ENCODE assay signal across 33 cellular contexts in genomic region chr9:124472770-124473169, GRCh38. TPM values are rescaled to one million over a fixed set of nuclear protein-coding genes. Genes with fewer than 3 reads are reported as not detected.
"Had no signal": no experiment of that assay in that cellular context is flagged by ENCODE, and none has a peak within 500 bp of the region (broad histone marks: within the 10 kb centered on the region; RNA-seq: fewer than 3 reads in every experiment).

No MANE protein-coding gene starts in this region.

- H3K4me1 Mint-ChIP-seq: immature natural killer cell; mesothelial cell of epicardium; natural killer cell; stimulated activated effector memory CD8-positive, alpha-beta T cell treated with anti-CD3 and anti-CD28 coated beads, Interleukin-12 subunit alpha, Interleukin-12 subunit beta, amount 100 ng/mL, for 72 hours had no signal

- DNase-seq: hypothalamus; immature natural killer cell; kidney; left colon; mesendoderm; naive B cell; natural killer cell; nephron progenitor cell; occipital lobe; retina; sigmoid colon; small intestine; spleen; stimulated activated CD4-positive, alpha-beta T cell treated with anti-CD3 and anti-CD28 coated beads, Interleukin-4, amount 100 ng/mL, for 24 hours; stimulated activated naive CD4-positive, alpha-beta T cell; tibial artery; uterus had no signal

- H3K4me3 ChIP-seq: left lung, lung, sigmoid colon, spleen, suprapubic skin, thoracic aorta, tibial artery, uterus had no signal

- H3K36me3 Mint-ChIP-seq: immature natural killer cell; mesothelial cell of epicardium; naive B cell; natural killer cell; stimulated activated effector memory CD8-positive, alpha-beta T cell treated with anti-CD3 and anti-CD28 coated beads, Interleukin-12 subunit alpha, Interleukin-12 subunit beta, amount 100 ng/mL, for 72 hours; type B pancreatic cell had no signal

- H3K27ac ChIP-seq: left lung, neutrophil, sigmoid colon, spleen, suprapubic skin, thoracic aorta, tibial artery, uterus had no signal

- H3K27ac Mint-ChIP-seq: immature natural killer cell; mesothelial cell of epicardium; natural killer cell; nephron progenitor cell; progenitor cell of endocrine pancreas; stimulated activated effector memory CD8-positive, alpha-beta T cell treated with anti-CD3 and anti-CD28 coated beads, Interleukin-12 subunit alpha, Interleukin-12 subunit beta, amount 100 ng/mL, for 72 hours; stimulated activated naive CD8-positive, alpha-beta T cell treated with anti-CD3 and anti-CD28 coated beads, Interleukin-15, Interleukin-2, amounts not matched to agents 100 ng/mL and 50 ng/mL, for 24 hours; type B pancreatic cell had no signal

- H3K4me1 ChIP-seq: uterus had no signal

- ATAC-seq: left colon; left lung; natural killer cell; right cardiac atrium; stimulated activated effector memory CD8-positive, alpha-beta T cell treated with anti-CD3 and anti-CD28 coated beads, Interleukin-12 subunit alpha, Interleukin-12 subunit beta, amount 100 ng/mL, for 72 hours had no signal

- H3K36me3 ChIP-seq: left lung, neutrophil, sigmoid colon, spleen, suprapubic skin, thoracic aorta, tibial artery, uterus had no signal

- H3K9me3 Mint-ChIP-seq: immature natural killer cell; mesothelial cell of epicardium; naive B cell; natural killer cell; nephron progenitor cell; stimulated activated effector memory CD8-positive, alpha-beta T cell treated with anti-CD3 and anti-CD28 coated beads, Interleukin-12 subunit alpha, Interleukin-12 subunit beta, amount 100 ng/mL, for 72 hours; stimulated activated naive CD8-positive, alpha-beta T cell treated with anti-CD3 and anti-CD28 coated beads, Interleukin-15, Interleukin-2, amounts not matched to agents 100 ng/mL and 50 ng/mL, for 24 hours; type B pancreatic cell had no signal

- H3K4me3 Mint-ChIP-seq: immature natural killer cell; mesothelial cell of epicardium; naive B cell; natural killer cell; nephron progenitor cell; stimulated activated effector memory CD8-positive, alpha-beta T cell treated with anti-CD3 and anti-CD28 coated beads, Interleukin-12 subunit alpha, Interleukin-12 subunit beta, amount 100 ng/mL, for 72 hours; stimulated activated naive CD8-positive, alpha-beta T cell treated with anti-CD3 and anti-CD28 coated beads, Interleukin-15, Interleukin-2, amounts not matched to agents 100 ng/mL and 50 ng/mL, for 24 hours; type B pancreatic cell had no signal

- H3K9me3 ChIP-seq: left lung, neutrophil, sigmoid colon, spleen, suprapubic skin, thoracic aorta, tibial artery, uterus had no signal

- FAIRE-seq: islet of Langerhans, kidney, small intestine had no signal

RNA-seq across cellular contexts. Expression of gene ADGRD2, which starts 22.5 kb away (rescaled TPM):
- total RNA-seq: kidney, left colon, left lung, lung, natural killer cell, occipital lobe, osteocyte, progenitor cell of endocrine pancreas, sigmoid colon, subcutaneous adipose tissue, thoracic aorta had no signal
- polyA plus RNA-seq: immature natural killer cell, lung, sigmoid colon, small intestine had no signal

RNA-seq across cellular contexts. Expression of gene NR5A1, which starts 34.4 kb away (rescaled TPM):
- total RNA-seq: kidney, left colon, mononuclear cell, natural killer cell, osteocyte, right cardiac atrium, sigmoid colon, subcutaneous adipose tissue, suprapubic skin, thoracic aorta, ureter had no signal
- polyA plus RNA-seq: immature natural killer cell, right cardiac atrium had no signal
